19 cellular contexts compared by ENCODE assay signal in the genomic region with DNA sequence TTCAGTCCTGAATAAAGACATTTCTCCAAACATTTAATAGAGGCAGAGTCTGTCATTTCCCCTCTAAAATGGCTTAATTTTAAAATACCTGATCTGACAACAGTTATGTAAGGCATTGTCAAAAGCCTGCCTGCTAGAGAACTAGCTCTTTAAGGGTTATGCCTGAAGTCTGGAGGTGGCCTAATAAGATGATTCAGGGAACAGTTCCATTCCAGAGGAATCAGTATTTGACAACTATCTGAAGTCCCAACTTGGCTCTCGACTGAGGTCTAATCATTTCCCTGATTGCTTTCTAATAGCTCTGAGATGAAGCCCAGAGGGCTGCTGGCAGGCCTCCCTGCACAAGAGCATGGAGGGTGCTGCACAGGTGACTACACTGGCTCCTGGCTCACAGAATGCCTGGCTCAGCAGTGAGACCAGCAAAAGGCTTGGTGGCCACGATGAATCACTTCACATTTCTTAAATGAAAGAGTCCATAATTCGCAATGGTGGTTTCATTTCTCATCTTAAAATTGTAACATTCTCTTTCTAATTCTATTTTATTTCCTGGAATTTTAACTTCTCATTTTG.
"Had no signal": no experiment of that assay in that cellular context is flagged by ENCODE, and none has a peak within 500 bp of the region (broad histone marks: within the 10 kb centered on the region; RNA-seq: fewer than 3 reads in every experiment).

No MANE protein-coding gene starts in this region.

- H3K27me3 ChIP-seq: dorsolateral prefrontal cortex, heart right ventricle, pancreas, right lobe of liver, testis, tibial nerve, upper lobe of right lung, vagina had no signal

- H3K9me3 ChIP-seq: pancreas, right lobe of liver, testis, tibial nerve, upper lobe of right lung, vagina had no signal

- H3K4me1 ChIP-seq: heart right ventricle, pancreas, right lobe of liver, testis, tibial nerve, upper lobe of right lung, vagina had no signal

- H3K36me3 ChIP-seq: heart right ventricle, pancreas, right lobe of liver, tibial nerve, upper lobe of right lung, vagina had no signal

- DNase-seq: cortex of kidney; dorsolateral prefrontal cortex; effector CD8-positive, alpha-beta T cell; heart right ventricle; hypothalamus; kidney glomerular epithelial cell; mammary epithelial cell; naive thymus-derived CD8-positive, alpha-beta T cell; pancreas; retina; right lobe of liver; stimulated activated CD4-positive, alpha-beta T cell treated with anti-CD3 and anti-CD28 coated beads, Interleukin-4, amount 100 ng/mL, for 1 hour; stimulated activated CD8-positive, alpha-beta memory T cell treated with anti-CD3 and anti-CD28 coated beads, Interleukin-4, amount 100 ng/mL, for 48 hours; testis; upper lobe of right lung had no signal

- ATAC-seq: esophagus mucosa; heart right ventricle; naive thymus-derived CD8-positive, alpha-beta T cell; pancreas; right lobe of liver; stimulated activated effector memory CD8-positive, alpha-beta T cell treated with anti-CD3 and anti-CD28 coated beads, Interleukin-12 subunit alpha, Interleukin-12 subunit beta, amount 100 ng/mL, for 72 hours; upper lobe of right lung had no signal

- H3K27ac ChIP-seq: dorsolateral prefrontal cortex, heart right ventricle, pancreas, right lobe of liver, testis, tibial nerve, upper lobe of right lung, vagina had no signal

- H3K4me3 ChIP-seq: dorsolateral prefrontal cortex, heart right ventricle, pancreas, right lobe of liver, testis, tibial nerve, upper lobe of right lung, vagina had no signal
